Comparison of ENCODE assay signal across 1 cellular context in genomic region chr14:54902143-54902520, GRCh38.
TF ChIP-seq lines count a peak whose summit lies in the region.

No MANE protein-coding gene starts in this region.

TF ChIP-seq in H1, 55 proteins besides CTCF, POLR2A, EP300 and RAD21 (continued from another document):
- peak; percentile 29; the same call in 1 of the 2 replicates for TF ChIP-seq E2F6 (IDR thresholded peaks at IDR 0.05)
- TF ChIP-seq SIX5 (IDR thresholded peaks at IDR 0.05; ENCODE audit: low read depth, low read length): no peak
- TF ChIP-seq KDM4A (IDR thresholded peaks at IDR 0.05; ENCODE audit: low read depth, low read length, severe bottlenecking): peak; percentile 97
- TF ChIP-seq SIN3A (conservative IDR thresholded peaks at IDR 0.05 in 1 of 2, IDR thresholded peaks at IDR 0.05 in 1 of 2; ENCODE audit: low read depth in 1 of 2, low read length in 2 of 2): 0 out of 4 replicates have a peak, but pooled peaks of 1 of the 2 experiments have one; percentile 38
- TF ChIP-seq BRCA1 (IDR thresholded peaks at IDR 0.05; ENCODE audit: low read depth, low read length): no peak
- TF ChIP-seq, protein P1, sequence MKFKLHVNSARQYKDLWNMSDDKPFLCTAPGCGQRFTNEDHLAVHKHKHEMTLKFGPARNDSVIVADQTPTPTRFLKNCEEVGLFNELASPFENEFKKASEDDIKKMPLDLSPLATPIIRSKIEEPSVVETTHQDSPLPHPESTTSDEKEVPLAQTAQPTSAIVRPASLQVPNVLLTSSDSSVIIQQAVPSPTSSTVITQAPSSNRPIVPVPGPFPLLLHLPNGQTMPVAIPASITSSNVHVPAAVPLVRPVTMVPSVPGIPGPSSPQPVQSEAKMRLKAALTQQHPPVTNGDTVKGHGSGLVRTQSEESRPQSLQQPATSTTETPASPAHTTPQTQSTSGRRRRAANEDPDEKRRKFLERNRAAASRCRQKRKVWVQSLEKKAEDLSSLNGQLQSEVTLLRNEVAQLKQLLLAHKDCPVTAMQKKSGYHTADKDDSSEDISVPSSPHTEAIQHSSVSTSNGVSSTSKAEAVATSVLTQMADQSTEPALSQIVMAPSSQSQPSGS (IDR thresholded peaks at IDR 0.05; ENCODE audit: low read length): no peak
